Comparison of ENCODE assay signal across 9 cellular contexts in the genomic region with DNA sequence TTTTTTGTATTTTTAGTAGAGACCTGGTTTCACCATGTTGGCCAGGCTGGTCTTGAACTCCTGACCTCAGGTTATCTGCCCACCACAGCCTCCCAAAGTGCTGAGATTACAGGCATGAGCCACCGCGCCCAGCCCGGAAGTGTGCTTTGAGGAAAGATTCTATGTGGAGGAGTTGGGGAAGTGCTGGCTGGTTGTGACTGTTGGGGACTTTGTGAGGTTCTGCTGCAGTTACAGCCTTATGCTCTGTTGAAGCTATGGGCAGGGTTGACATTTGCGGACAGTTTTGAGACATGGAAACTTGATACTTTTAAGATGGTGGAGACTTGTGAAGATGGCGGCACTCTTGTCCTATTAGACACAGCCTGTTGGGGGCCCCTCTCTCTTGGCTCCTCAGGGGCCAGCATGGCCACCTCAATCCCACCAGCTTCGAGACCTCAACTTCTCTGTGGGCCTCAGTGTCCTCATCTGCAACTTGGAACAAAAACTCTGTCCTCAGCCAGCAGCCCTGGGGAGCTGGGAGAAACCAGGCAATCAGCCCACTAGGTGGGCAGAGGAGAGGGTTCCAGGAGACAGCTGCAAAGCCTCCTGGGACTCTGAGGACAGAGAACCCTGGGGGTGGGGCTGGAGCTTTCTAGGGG. TPM values are rescaled to one million over a fixed set of nuclear protein-coding genes. Genes with fewer than 3 reads are reported as not detected.
DNase-seq lines count a peak whose midpoint lies in the region; ATAC-seq and TF ChIP-seq lines count a peak whose summit lies in the region.
"Had no signal": no experiment of that assay in that cellular context is flagged by ENCODE, and none has a peak within 500 bp of the region (broad histone marks: within the 10 kb centered on the region; RNA-seq: fewer than 3 reads in every experiment).

No MANE protein-coding gene starts in this region.

- no peak for DNase-seq in CD4-positive, CD25-positive, alpha-beta regulatory T cell
- DNase-seq in MV-4-11 (lab: John Stamatoyannopoulos, UW) (peak; percentile 71), osteocyte (ENCODE audit: extremely low spot score, unreplicated experiment) (no peak), COLO829 (ENCODE audit: low spot score) (no peak), medulla oblongata (ENCODE audit: extremely low spot score) (no peak), HAP-1 (ENCODE audit: low spot score in 2 of 2) (no peak)
- DNase-seq in effector memory CD8-positive, alpha-beta T cell = no peak
- DNase-seq: NCI-H2171 had no signal

- ATAC-seq in CD4-positive, CD25-positive, alpha-beta regulatory T cell (ENCODE audit: low read depth in 2 of 2) = no peak
- no peak for ATAC-seq in effector memory CD8-positive, alpha-beta T cell (replicated peaks)
- ATAC-seq in GM18858 (IDR thresholded peaks at IDR 0.05; ENCODE audit: unreplicated experiment) = no peak

- peak overlapping the region in 1 of 3 donors; percentile 47 for H3K27ac Mint-ChIP-seq in CD4-positive, CD25-positive, alpha-beta regulatory T cell
- peak overlapping the region in 1 of 2 donors; percentile 44 for H3K27ac Mint-ChIP-seq in effector memory CD8-positive, alpha-beta T cell
- peak overlapping the region; percentile 73 for H3K27ac Mint-ChIP-seq in osteocyte (ENCODE audit: unreplicated experiment)

- H3K9me3 Mint-ChIP-seq in CD4-positive, CD25-positive, alpha-beta regulatory T cell = no peaks in the 10 kb centered on the region
- H3K9me3 Mint-ChIP-seq in effector memory CD8-positive, alpha-beta T cell = no peaks in the 10 kb centered on the region
- H3K9me3 Mint-ChIP-seq in osteocyte (ENCODE audit: unreplicated experiment) = no peaks in the 10 kb centered on the region

- in situ Hi-C loops in HAP-1 (cut with MboI; ENCODE audit: low sequenced_read_pairs) = no loop called here

- no peak overlapping the region for H3K4me3 ChIP-seq in CD4-positive, CD25-positive, alpha-beta regulatory T cell (ENCODE audit: low read depth, low read length)
- no peak overlapping the region for H3K4me3 ChIP-seq in HAP-1

- no peaks in the 10 kb centered on the region for H3K27me3 ChIP-seq in CD4-positive, CD25-positive, alpha-beta regulatory T cell (ENCODE audit: control insufficient read depth, insufficient read depth, low read length)
- no peaks in the 10 kb centered on the region for H3K27me3 ChIP-seq in HAP-1 (ENCODE audit: low read depth)

- peak overlapping the region in 3 of 4 donors; percentile 52 to 80 (median 64) for H3K4me3 Mint-ChIP-seq in CD4-positive, CD25-positive, alpha-beta regulatory T cell
- H3K4me3 Mint-ChIP-seq in effector memory CD8-positive, alpha-beta T cell = peak overlapping the region; percentile 41 to 45
- no peak overlapping the region for H3K4me3 Mint-ChIP-seq in osteocyte (ENCODE audit: unreplicated experiment)

- TF ChIP-seq CTCF in osteocyte (IDR thresholded peaks at IDR 0.05) = no peak

- peaks cover 54% of the 10 kb centered on the region for H3K27me3 Mint-ChIP-seq in CD4-positive, CD25-positive, alpha-beta regulatory T cell
- H3K27me3 Mint-ChIP-seq in effector memory CD8-positive, alpha-beta T cell = peaks cover 9 to 10% of the 10 kb centered on the region in 2 donors
- H3K27me3 Mint-ChIP-seq in osteocyte (ENCODE audit: unreplicated experiment) = no peaks in the 10 kb centered on the region

- H3K27ac ChIP-seq in CD4-positive, CD25-positive, alpha-beta regulatory T cell (ENCODE audit: insufficient read depth, low read length, poor library complexity, severe bottlenecking) = no peak overlapping the region

- H3K36me3 ChIP-seq in CD4-positive, CD25-positive, alpha-beta regulatory T cell (ENCODE audit: control insufficient read depth, insufficient read depth, low read length) = no peaks in the 10 kb centered on the region
- H3K36me3 ChIP-seq in HAP-1 (replicated peaks) = no peaks in the 10 kb centered on the region

- no peaks in the 10 kb centered on the region for H3K9me3 ChIP-seq in CD4-positive, CD25-positive, alpha-beta regulatory T cell (ENCODE audit: control insufficient read depth in 2 of 2, low read length in 2 of 2)
- H3K9me3 ChIP-seq in HAP-1 = no peaks in the 10 kb centered on the region

- H3K4me1 Mint-ChIP-seq in CD4-positive, CD25-positive, alpha-beta regulatory T cell = peaks cover 0 to 28% (median 10%) of the 10 kb centered on the region in 4 donors
- peaks cover 13 to 16% of the 10 kb centered on the region in 2 donors for H3K4me1 Mint-ChIP-seq in effector memory CD8-positive, alpha-beta T cell (ENCODE audit: low read depth in 2 of 2)
- H3K4me1 Mint-ChIP-seq in osteocyte (ENCODE audit: unreplicated experiment) = peaks cover 17% of the 10 kb centered on the region

- H3K36me3 Mint-ChIP-seq in CD4-positive, CD25-positive, alpha-beta regulatory T cell = no peaks in the 10 kb centered on the region
- H3K36me3 Mint-ChIP-seq in effector memory CD8-positive, alpha-beta T cell (ENCODE audit: insufficient read depth) = peaks cover 7% of the 10 kb centered on the region
- no peaks in the 10 kb centered on the region for H3K36me3 Mint-ChIP-seq in osteocyte (ENCODE audit: unreplicated experiment)

- H3K4me1 ChIP-seq in CD4-positive, CD25-positive, alpha-beta regulatory T cell (ENCODE audit: control insufficient read depth, insufficient read depth, low read length, poor library complexity, severe bottlenecking) = peaks cover 16% of the 10 kb centered on the region
- no peaks in the 10 kb centered on the region for H3K4me1 ChIP-seq in HAP-1

RNA-seq across cellular contexts. Expression of a gene that starts 24.9 kb away (rescaled TPM):
- total RNA-seq in CD4-positive, CD25-positive, alpha-beta regulatory T cell = not detected
- polyA plus RNA-seq in CD4-positive, CD25-positive, alpha-beta regulatory T cell = not detected
- total RNA-seq in osteocyte = not detected in 2 replicates

RNA-seq across cellular contexts. Expression of a gene that starts 29.9 kb away (rescaled TPM):
- total RNA-seq in CD4-positive, CD25-positive, alpha-beta regulatory T cell = 37.4 TPM
- polyA plus RNA-seq in CD4-positive, CD25-positive, alpha-beta regulatory T cell = 10 to 100 TPM; 41.9 to 56.7 (median 52.8) TPM
- 41.1 and 45.7 TPM in 2 replicates for total RNA-seq in osteocyte

RNA-seq across cellular contexts. Expression of a gene that starts 45.9 kb away (rescaled TPM):
- total RNA-seq in CD4-positive, CD25-positive, alpha-beta regulatory T cell = 27.8 TPM
- 10 to 100 TPM; 21.7 to 26.9 (median 23.7) TPM for polyA plus RNA-seq in CD4-positive, CD25-positive, alpha-beta regulatory T cell
- 18.1 and 19.1 TPM in 2 replicates for total RNA-seq in osteocyte
